In the genomic region with DNA sequence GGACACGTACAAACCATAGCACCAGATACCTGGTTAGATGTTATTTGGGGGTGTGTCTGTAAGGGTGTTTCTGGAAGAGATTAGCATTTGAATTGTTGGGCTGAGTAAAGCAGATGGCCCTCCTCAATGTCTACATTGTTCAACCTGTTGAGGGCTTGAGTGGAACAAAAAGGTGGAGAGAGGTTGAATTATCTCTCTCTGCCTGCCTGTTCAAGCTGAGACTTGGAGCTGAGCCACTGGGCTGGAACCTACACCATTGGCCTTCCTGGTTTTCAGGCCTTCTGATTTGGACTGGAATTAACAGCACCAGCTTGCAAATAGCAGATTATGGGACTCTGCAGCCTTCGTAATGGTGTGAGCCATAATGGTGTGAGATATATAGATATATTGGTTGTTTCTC, we compare ENCODE assay signal across 26 cellular contexts.
"Had no signal": no experiment of that assay in that cellular context is flagged by ENCODE, and none has a peak within 500 bp of the region (broad histone marks: within the 10 kb centered on the region; RNA-seq: fewer than 3 reads in every experiment).

No MANE protein-coding gene starts in this region.

- H3K27ac ChIP-seq: breast epithelium, esophagus squamous epithelium, stomach, thyroid gland, upper lobe of left lung had no signal

- ATAC-seq: activated CD8-positive, alpha-beta T cell treated with anti-CD3 and anti-CD28 coated beads for 36 hours; activated naive CD8-positive, alpha-beta T cell treated with anti-CD3 and anti-CD28 coated beads, Interleukin-2, amount 50 U/mL, for 24 hours; activated T-cell treated with anti-CD3 and anti-CD28 coated beads, Interleukin-2, amount 50 U/mL, for 4 hours; left ventricle myocardium superior; mucosa of descending colon; natural killer cell treated with Interleukin-12 subunit alpha and Interleukin-12 subunit beta and Interleukin-15 and Interleukin-18, amount 100 ng/mL, for 72 hours; right cardiac atrium; stimulated activated naive B cell treated with anti-CD40 and anti-IgM and Interleukin-4, amounts not matched to agents 10 μg/mL and 1 μg/mL and 100 μg/mL, for 72 hours had no signal

- H3K27ac Mint-ChIP-seq: activated B cell treated with CpG ODN at 0.5 μM for 24 hours; activated CD8-positive, alpha-beta T cell treated with anti-CD3 and anti-CD28 coated beads for 36 hours; activated naive CD4-positive, alpha-beta T cell treated with anti-CD3 and anti-CD28 coated beads, Interleukin-2, amount 50 U/mL, for 24 hours; activated naive CD8-positive, alpha-beta T cell treated with anti-CD3 and anti-CD28 coated beads, Interleukin-2, amount 50 U/mL, for 24 hours; activated T-helper 2 cell treated with anti-CD3 and anti-CD28 coated beads, Interferon-gamma antibody, Interleukin-2, Interleukin-4, amounts not matched to agents 10 μg/mL and 5 μg/mL and 100 μg/mL, durations not matched to agents 14 hours and 24 hours and 36 hours; natural killer cell treated with Interleukin-12 subunit alpha and Interleukin-12 subunit beta and Interleukin-15 and Interleukin-18, amount 100 ng/mL, for 72 hours; stimulated activated naive B cell treated with anti-CD40 and anti-IgM and Interleukin-4, amounts not matched to agents 10 μg/mL and 1 μg/mL and 100 μg/mL, for 72 hours had no signal

- H3K36me3 ChIP-seq: breast epithelium, esophagus squamous epithelium, stomach, thyroid gland, upper lobe of left lung had no signal

- H3K9me3 Mint-ChIP-seq: activated B cell treated with CpG ODN at 0.5 μM for 24 hours; activated CD8-positive, alpha-beta T cell treated with anti-CD3 and anti-CD28 coated beads for 36 hours; activated naive CD8-positive, alpha-beta T cell treated with anti-CD3 and anti-CD28 coated beads, Interleukin-2, amount 50 U/mL, for 24 hours; activated T-cell treated with anti-CD3 and anti-CD28 coated beads, Interleukin-2, amount 50 U/mL, for 4 hours; activated T-helper 2 cell treated with anti-CD3 and anti-CD28 coated beads, Interferon-gamma antibody, Interleukin-2, Interleukin-4, amounts not matched to agents 10 μg/mL and 5 μg/mL and 100 μg/mL, durations not matched to agents 14 hours and 24 hours and 36 hours; natural killer cell treated with Interleukin-12 subunit alpha and Interleukin-12 subunit beta and Interleukin-15 and Interleukin-18, amount 100 ng/mL, for 72 hours; stimulated activated naive B cell treated with anti-CD40 and anti-IgM and Interleukin-4, amounts not matched to agents 10 μg/mL and 1 μg/mL and 100 μg/mL, for 72 hours had no signal

- DNase-seq: activated B cell treated with CpG ODN at 0.5 μM for 24 hours; activated CD4-positive, alpha-beta T cell treated with anti-CD3 and anti-CD28 coated beads, Interleukin-2, amount 50 U/mL, for 1 hour; activated CD8-positive, alpha-beta T cell treated with anti-CD3 and anti-CD28 coated beads for 36 hours; activated naive CD8-positive, alpha-beta T cell treated with anti-CD3 and anti-CD28 coated beads, Interleukin-2, amount 50 U/mL, for 24 hours; activated T-cell treated with anti-CD3 and anti-CD28 coated beads, Interleukin-2, amount 50 U/mL, for 4 hours; amygdala; central memory CD4-positive, alpha-beta T cell; dermis blood vessel endothelial cell; effector CD4-positive, alpha-beta T cell; esophagus squamous epithelium; foreskin melanocyte; islet precursor cell; left ventricle myocardium superior; mucosa of descending colon; posterior cingulate gyrus; right cardiac atrium; stimulated activated CD4-positive, alpha-beta T cell treated with anti-CD3 and anti-CD28 coated beads, Interleukin-15, amount 100 ng/mL, for 24 hours; stimulated activated CD4-positive, alpha-beta T cell treated with anti-CD3 and anti-CD28 coated beads, Interleukin-2, amount 100 ng/mL, for 24 hours; stimulated activated naive B cell treated with anti-CD40 and anti-IgM and Interleukin-4, amounts not matched to agents 10 μg/mL and 1 μg/mL and 100 μg/mL, for 72 hours; stomach; thyroid gland; upper lobe of left lung had no signal

- H3K27me3 ChIP-seq: breast epithelium, stomach, thyroid gland, upper lobe of left lung had no signal

- H3K4me1 Mint-ChIP-seq: activated B cell treated with CpG ODN at 0.5 μM for 24 hours; activated naive CD8-positive, alpha-beta T cell treated with anti-CD3 and anti-CD28 coated beads, Interleukin-2, amount 50 U/mL, for 24 hours; stimulated activated naive B cell treated with anti-CD40 and anti-IgM and Interleukin-4, amounts not matched to agents 10 μg/mL and 1 μg/mL and 100 μg/mL, for 72 hours had no signal

- H3K4me3 ChIP-seq: breast epithelium, esophagus squamous epithelium, mucosa of descending colon, stomach, thyroid gland, upper lobe of left lung had no signal

- H3K36me3 Mint-ChIP-seq: activated naive CD4-positive, alpha-beta T cell treated with anti-CD3 and anti-CD28 coated beads, Interleukin-2, amount 50 U/mL, for 24 hours; natural killer cell treated with Interleukin-12 subunit alpha and Interleukin-12 subunit beta and Interleukin-15 and Interleukin-18, amount 100 ng/mL, for 72 hours; stimulated activated naive B cell treated with anti-CD40 and anti-IgM and Interleukin-4, amounts not matched to agents 10 μg/mL and 1 μg/mL and 100 μg/mL, for 72 hours had no signal

- H3K4me1 ChIP-seq: esophagus squamous epithelium, stomach, thyroid gland, upper lobe of left lung had no signal

- H3K27me3 Mint-ChIP-seq: activated CD8-positive, alpha-beta T cell treated with anti-CD3 and anti-CD28 coated beads for 36 hours had no signal

- H3K4me3 Mint-ChIP-seq: activated B cell treated with CpG ODN at 0.5 μM for 24 hours; activated CD8-positive, alpha-beta T cell treated with anti-CD3 and anti-CD28 coated beads for 36 hours; activated naive CD4-positive, alpha-beta T cell treated with anti-CD3 and anti-CD28 coated beads, Interleukin-2, amount 50 U/mL, for 24 hours; activated naive CD8-positive, alpha-beta T cell treated with anti-CD3 and anti-CD28 coated beads, Interleukin-2, amount 50 U/mL, for 24 hours; activated T-cell treated with anti-CD3 and anti-CD28 coated beads, Interleukin-2, amount 50 U/mL, for 4 hours; natural killer cell treated with Interleukin-12 subunit alpha and Interleukin-12 subunit beta and Interleukin-15 and Interleukin-18, amount 100 ng/mL, for 72 hours; stimulated activated naive B cell treated with anti-CD40 and anti-IgM and Interleukin-4, amounts not matched to agents 10 μg/mL and 1 μg/mL and 100 μg/mL, for 72 hours had no signal
